ENCODE assay signal across 8 cellular contexts in genomic region chr2:69714539-69715220, GRCh38. TPM values are rescaled to one million over a fixed set of nuclear protein-coding genes. Genes with fewer than 3 reads are reported as not detected.
DNase-seq lines count a peak whose midpoint lies in the region; ATAC-seq and TF ChIP-seq lines count a peak whose summit lies in the region.
"Not testable (repeated sequence)": the region's sequence is repeated elsewhere in the genome, so short reads cannot be mapped to it uniquely, and the experiment has no call there.

No MANE protein-coding gene starts in this region.

- H3K27me3 Mint-ChIP-seq in T-cell; activated naive CD8-positive, alpha-beta T cell; glutamatergic neuron (ENCODE audit: unreplicated experiment): not testable (repeated sequence)

- TF ChIP-seq CTCF in GM10248 (IDR thresholded peaks at IDR 0.05; ENCODE audit: control extremely low read depth, extremely low read depth, low read depth, missing control alignments) (peak; percentile 75), glutamatergic neuron (IDR thresholded peaks at IDR 0.05; ENCODE audit: partially characterized antibody, unreplicated experiment) (peak; percentile 79), parathyroid adenoma (IDR thresholded peaks at IDR 0.05) (peak; percentile 89), tibial nerve (IDR thresholded peaks at IDR 0.05) (peak; percentile 61 to 84 (median 77))

- not testable (repeated sequence) for H3K4me3 ChIP-seq in parathyroid adenoma (ENCODE audit: low read depth, low read length); tibial nerve

- H3K9ac ChIP-seq in parathyroid adenoma, result not testable (repeated sequence)

- not testable (repeated sequence) for H3K36me3 ChIP-seq in parathyroid adenoma (ENCODE audit: control insufficient read depth, insufficient read depth, low read length); tibial nerve

- DNase-seq in GM10248 (ENCODE audit: extremely low spot score) (peak; percentile 77), NCI-H187 (lab: John Stamatoyannopoulos, UW) (peak; percentile 39 to 53), T-cell (peak; percentile 59 to 91 (median 84)), glutamatergic neuron (peak; percentile 83), tibial nerve (ENCODE audit: low spot score in 2 of 2) (peak; percentile 80 to 95)

- H3K27ac Mint-ChIP-seq in T-cell, result peak overlapping the region in 1 of 2 donors; percentile 33
- peak overlapping the region; percentile 1 for H3K27ac Mint-ChIP-seq in activated naive CD8-positive, alpha-beta T cell
- not testable (repeated sequence) for H3K27ac Mint-ChIP-seq in glutamatergic neuron (ENCODE audit: unreplicated experiment)

- WGBS in tibial nerve, 2 donors, result 19 to 26% methylated on average over 9 of the region's 9 CpGs

- ATAC-seq in HG02678 (IDR thresholded peaks at IDR 0.05; ENCODE audit: unreplicated experiment) (peak; percentile 80), T-cell (replicated peaks in 1 of 4) (peak; percentile 94 to 96 (median 96))

- H3K79me2 ChIP-seq in parathyroid adenoma, result peaks cover 22% of the 10 kb centered on the region

- H3K27me3 ChIP-seq in parathyroid adenoma (ENCODE audit: control insufficient read depth, insufficient read depth, low read length); tibial nerve: not testable (repeated sequence)

- not testable (repeated sequence) for H3K9me3 ChIP-seq in parathyroid adenoma (ENCODE audit: control insufficient read depth, low read length); tibial nerve

- H3K9me3 Mint-ChIP-seq in T-cell; activated naive CD8-positive, alpha-beta T cell (ENCODE audit: low read depth); glutamatergic neuron (ENCODE audit: unreplicated experiment): not testable (repeated sequence)

- CTCF ChIA-PET in GM10248 (lab: Yijun Ruan, JAX) (interaction anchor here (0.7 to 7.8 kb wide), 12 partner anchors 10 to 160 kb away, joined by 3 to 52 read pairs (median 6); no protein-coding TSS in a partner anchor), T-cell (lab: Charles Lee) (interaction anchor here (0.6 to 2.4 kb wide), 8 partner anchors 12 to 154 kb away, joined by 3 to 8 read pairs (median 4); no protein-coding TSS in a partner anchor)

- H3K4me2 ChIP-seq in parathyroid adenoma (ENCODE audit: low read length), result not testable (repeated sequence)

- peak overlapping the region; percentile 26 for H3K27ac ChIP-seq in parathyroid adenoma
- not testable (repeated sequence) for H3K27ac ChIP-seq in tibial nerve

- H3K36me3 Mint-ChIP-seq in T-cell; activated naive CD8-positive, alpha-beta T cell; glutamatergic neuron (ENCODE audit: unreplicated experiment): not testable (repeated sequence)

- peak overlapping the region; percentile 56 for H2AFZ ChIP-seq in parathyroid adenoma

- H3K4me3 Mint-ChIP-seq in T-cell, result peak overlapping the region in 1 of 3 donors; percentile 20
- not testable (repeated sequence) for H3K4me3 Mint-ChIP-seq in activated naive CD8-positive, alpha-beta T cell; glutamatergic neuron (ENCODE audit: unreplicated experiment)

- POLR2A ChIA-PET in GM10248 (lab: Yijun Ruan, JAX); T-cell (lab: Charles Lee): not testable (repeated sequence)

- H3K4me1 Mint-ChIP-seq in T-cell, result peaks cover 12 to 27% (median 20%) of the 10 kb centered on the region in 3 donors
- H3K4me1 Mint-ChIP-seq in activated naive CD8-positive, alpha-beta T cell (ENCODE audit: low read depth), result peaks cover 13% of the 10 kb centered on the region
- not testable (repeated sequence) for H3K4me1 Mint-ChIP-seq in glutamatergic neuron (ENCODE audit: low read depth, unreplicated experiment)

- peak in 1 of 2 donors; percentile 26 for TF ChIP-seq EP300 in tibial nerve (IDR thresholded peaks at IDR 0.05)

- peaks cover 19% of the 10 kb centered on the region for H3K4me1 ChIP-seq in parathyroid adenoma
- not testable (repeated sequence) for H3K4me1 ChIP-seq in tibial nerve

- TF ChIP-seq POLR2A in tibial nerve (IDR thresholded peaks at IDR 0.05), result not testable (repeated sequence)

RNA-seq across cellular contexts. Expression of gene ANXA4, which starts 27.3 kb away (rescaled TPM):
- total RNA-seq in T-cell, result 10 to 100 TPM; 10.4 to 27.6 (median 20.0) TPM
- 3.1 TPM for total RNA-seq in glutamatergic neuron (ENCODE audit: unreplicated experiment)
- total RNA-seq in tibial nerve, result 10 to 100 TPM; 61.8 to 79.4 (median 73.9) TPM
